ENCODE assay signal across 24 cellular contexts in the genomic region with DNA sequence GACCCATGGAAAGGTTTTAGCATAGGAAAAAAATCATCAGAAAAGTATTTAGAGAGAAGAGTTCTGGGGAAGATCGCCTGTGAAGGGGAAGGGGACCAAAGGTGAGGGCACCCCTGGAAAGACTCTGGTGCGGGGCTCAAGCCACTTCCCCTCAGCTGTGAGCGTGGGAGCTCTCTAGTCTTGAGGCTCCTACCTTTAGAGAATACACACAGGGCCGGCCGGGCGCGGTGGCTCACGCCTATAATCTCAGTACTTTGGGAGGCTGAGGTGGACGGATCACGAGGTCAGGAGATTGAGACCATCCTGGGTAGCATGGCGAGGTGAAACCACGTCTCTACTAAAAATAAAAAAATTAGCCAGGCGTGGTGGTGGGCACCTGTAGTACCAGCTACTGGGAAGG. TPM values are rescaled to one million over a fixed set of nuclear protein-coding genes. Genes with fewer than 3 reads are reported as not detected.
DNase-seq lines count a peak whose midpoint lies in the region; ATAC-seq, FAIRE-seq and TF ChIP-seq lines count a peak whose summit lies in the region.
"Had no signal": no experiment of that assay in that cellular context is flagged by ENCODE, and none has a peak within 500 bp of the region (broad histone marks: within the 10 kb centered on the region; RNA-seq: fewer than 3 reads in every experiment).

No MANE protein-coding gene starts in this region.

- H3K27ac ChIP-seq in DOHH2 (ENCODE audit: low read depth, low read length): peak overlapping the region; percentile 20; the same call in 1 of the 2 replicates
- no peak overlapping the region for H3K27ac ChIP-seq in sigmoid colon
- H3K27ac ChIP-seq in kidney (ENCODE audit: low read depth in 2 of 2, low read length in 2 of 2): no peak overlapping the region
- H3K27ac ChIP-seq: C4-2B, heart right ventricle, ovary had no signal

- no peak for FAIRE-seq in kidney (lab: Jason Lieb, UNC)
- FAIRE-seq: H54 had no signal

- H3K36me3 Mint-ChIP-seq in activated CD8-positive, alpha-beta T cell treated with anti-CD3 and anti-CD28 coated beads for 36 hours (ENCODE audit: low read depth): peaks cover 30% of the 10 kb centered on the region
- peaks cover 57% of the 10 kb centered on the region for H3K36me3 Mint-ChIP-seq in activated CD8-positive, alpha-beta T cell treated with anti-CD3 and anti-CD28 coated beads, Interleukin-2, amount 10 ng/mL, durations not matched to agents 7 days and 5 days (ENCODE audit: low read depth)
- peaks cover 15% of the 10 kb centered on the region for H3K36me3 Mint-ChIP-seq in activated naive CD8-positive, alpha-beta T cell treated with anti-CD3 and anti-CD28 coated beads for 36 hours
- H3K36me3 Mint-ChIP-seq: natural killer cell had no signal

- no peaks in the 10 kb centered on the region for H3K9me3 Mint-ChIP-seq in activated CD8-positive, alpha-beta T cell treated with anti-CD3 and anti-CD28 coated beads for 36 hours
- no peaks in the 10 kb centered on the region for H3K9me3 Mint-ChIP-seq in activated CD8-positive, alpha-beta T cell treated with anti-CD3 and anti-CD28 coated beads, Interleukin-2, amount 10 ng/mL, durations not matched to agents 7 days and 5 days (ENCODE audit: insufficient read depth)
- H3K9me3 Mint-ChIP-seq in activated naive CD8-positive, alpha-beta T cell treated with anti-CD3 and anti-CD28 coated beads for 36 hours: no peaks in the 10 kb centered on the region
- H3K9me3 Mint-ChIP-seq: natural killer cell, type B pancreatic cell had no signal

- no peak for TF ChIP-seq POLR2A in sigmoid colon (IDR thresholded peaks at IDR 0.05)

- no peaks in the 10 kb centered on the region for H3K9me3 ChIP-seq in DOHH2 (ENCODE audit: control insufficient read depth, insufficient read depth, low read length)
- no peaks in the 10 kb centered on the region for H3K9me3 ChIP-seq in sigmoid colon
- no peaks in the 10 kb centered on the region for H3K9me3 ChIP-seq in kidney (ENCODE audit: control insufficient read depth in 1 of 2, low read length in 2 of 2)
- H3K9me3 ChIP-seq: heart right ventricle, ovary had no signal

- H3F3A ChIP-seq in DOHH2 (ENCODE audit: control insufficient read depth, insufficient read depth): peaks cover 12% of the 10 kb centered on the region

- H3K4me2 ChIP-seq in DOHH2 (ENCODE audit: low read length): peak overlapping the region; percentile 37

- intact Hi-C loops in activated CD8-positive, alpha-beta T cell treated with anti-CD3 and anti-CD28 coated beads for 36 hours (cut with micrococcal nuclease): no loop called here
- intact Hi-C loops in sigmoid colon (cut with DNase I): no loop called here
- intact Hi-C loops in kidney (cut with DNase I): no loop called here

- no peaks in the 10 kb centered on the region for H3K27me3 Mint-ChIP-seq in activated CD8-positive, alpha-beta T cell treated with anti-CD3 and anti-CD28 coated beads for 36 hours
- no peaks in the 10 kb centered on the region for H3K27me3 Mint-ChIP-seq in activated CD8-positive, alpha-beta T cell treated with anti-CD3 and anti-CD28 coated beads, Interleukin-2, amount 10 ng/mL, durations not matched to agents 7 days and 5 days (ENCODE audit: low read depth)
- H3K27me3 Mint-ChIP-seq in activated naive CD8-positive, alpha-beta T cell treated with anti-CD3 and anti-CD28 coated beads for 36 hours: no peaks in the 10 kb centered on the region
- H3K27me3 Mint-ChIP-seq: type B pancreatic cell had no signal

- TF ChIP-seq EP300 in sigmoid colon (IDR thresholded peaks at IDR 0.05): no peak

- no peak overlapping the region for H3K4me3 Mint-ChIP-seq in activated CD8-positive, alpha-beta T cell treated with anti-CD3 and anti-CD28 coated beads for 36 hours
- H3K4me3 Mint-ChIP-seq in activated CD8-positive, alpha-beta T cell treated with anti-CD3 and anti-CD28 coated beads, Interleukin-2, amount 10 ng/mL, durations not matched to agents 7 days and 5 days: no peak overlapping the region
- no peak overlapping the region for H3K4me3 Mint-ChIP-seq in activated naive CD8-positive, alpha-beta T cell treated with anti-CD3 and anti-CD28 coated beads for 36 hours
- H3K4me3 Mint-ChIP-seq: natural killer cell, type B pancreatic cell had no signal

- POLR2A ChIA-PET in activated CD8-positive, alpha-beta T cell treated with anti-CD3 and anti-CD28 coated beads for 36 hours (lab: Charles Lee): interaction anchor here (1.0 to 23.2 kb wide), 2 partner anchors 19 to 40 kb away, joined by 3 to 746 read pairs; a partner anchor contains a TSS
- POLR2A ChIA-PET in activated CD8-positive, alpha-beta T cell treated with anti-CD3 and anti-CD28 coated beads, Interleukin-2, amount 10 ng/mL, durations not matched to agents 7 days and 5 days (lab: Charles Lee): interaction anchor here (0.8 to 8.9 kb wide), 3 partner anchors 12 to 42 kb away, joined by 3 to 157 read pairs (median 4); a partner anchor contains a TSS

- no peak for TF ChIP-seq CTCF in activated CD8-positive, alpha-beta T cell treated with anti-CD3 and anti-CD28 coated beads for 36 hours (IDR thresholded peaks at IDR 0.05)
- TF ChIP-seq CTCF in DOHH2 (IDR thresholded peaks at IDR 0.05; ENCODE audit: low read depth, low read length, poor library complexity, severe bottlenecking) (no peak), sigmoid colon (IDR thresholded peaks at IDR 0.05) (no peak), kidney (IDR thresholded peaks at IDR 0.05; ENCODE audit: borderline replicate concordance, extremely low read depth, insufficient read depth) (no peak)

- H3K9ac ChIP-seq in kidney (ENCODE audit: low read length in 2 of 2): no peak overlapping the region

- no peaks in the 10 kb centered on the region for H3K9me2 ChIP-seq in DOHH2 (replicated peaks; ENCODE audit: control insufficient read depth, low read length)

- H3K4me1 ChIP-seq in DOHH2 (ENCODE audit: control insufficient read depth, low read length): peaks cover 30% of the 10 kb centered on the region
- H3K4me1 ChIP-seq in sigmoid colon: peaks cover 0 to 7% (median 1%) of the 10 kb centered on the region in 4 donors
- no peaks in the 10 kb centered on the region for H3K4me1 ChIP-seq in kidney (ENCODE audit: control insufficient read depth in 1 of 2, insufficient read depth in 1 of 2, low read depth in 1 of 2, low read length in 2 of 2)

- H3K4me1 Mint-ChIP-seq in activated CD8-positive, alpha-beta T cell treated with anti-CD3 and anti-CD28 coated beads for 36 hours (ENCODE audit: low read depth): peaks cover 26% of the 10 kb centered on the region
- H3K4me1 Mint-ChIP-seq in activated CD8-positive, alpha-beta T cell treated with anti-CD3 and anti-CD28 coated beads, Interleukin-2, amount 10 ng/mL, durations not matched to agents 7 days and 5 days (ENCODE audit: low read depth): peaks cover 35% of the 10 kb centered on the region
- H3K4me1 Mint-ChIP-seq in activated naive CD8-positive, alpha-beta T cell treated with anti-CD3 and anti-CD28 coated beads for 36 hours: peaks cover 30% of the 10 kb centered on the region

- no peak for ATAC-seq in activated CD8-positive, alpha-beta T cell treated with anti-CD3 and anti-CD28 coated beads for 36 hours
- ATAC-seq in activated CD8-positive, alpha-beta T cell treated with anti-CD3 and anti-CD28 coated beads, Interleukin-2, amount 10 ng/mL, durations not matched to agents 7 days and 5 days: no peak
- ATAC-seq: heart right ventricle, left lobe of liver, natural killer cell had no signal

- peak overlapping the region; percentile 85 for H3K27ac Mint-ChIP-seq in activated CD8-positive, alpha-beta T cell treated with anti-CD3 and anti-CD28 coated beads for 36 hours
- no peak overlapping the region for H3K27ac Mint-ChIP-seq in activated CD8-positive, alpha-beta T cell treated with anti-CD3 and anti-CD28 coated beads, Interleukin-2, amount 10 ng/mL, durations not matched to agents 7 days and 5 days
- H3K27ac Mint-ChIP-seq in activated naive CD8-positive, alpha-beta T cell treated with anti-CD3 and anti-CD28 coated beads for 36 hours: peak overlapping the region; percentile 36
- H3K27ac Mint-ChIP-seq: type B pancreatic cell had no signal

- no peaks in the 10 kb centered on the region for H4K20me1 ChIP-seq in DOHH2 (ENCODE audit: control insufficient read depth, insufficient read depth, low read depth, low read length)

- H3K27me3 ChIP-seq in DOHH2 (ENCODE audit: control insufficient read depth, low read length) (no peaks in the 10 kb centered on the region), sigmoid colon (no peaks in the 10 kb centered on the region)
- H3K27me3 ChIP-seq: heart right ventricle, ovary had no signal

- 89 to 94% methylated on average over 13 of the region's 13 CpGs for WGBS in sigmoid colon, 2 donors

- DNase-seq in activated CD8-positive, alpha-beta T cell treated with anti-CD3 and anti-CD28 coated beads for 36 hours: no peak
- DNase-seq in activated CD8-positive, alpha-beta T cell treated with anti-CD3 and anti-CD28 coated beads, Interleukin-2, amount 10 ng/mL, durations not matched to agents 7 days and 5 days: no peak
- DNase-seq in activated naive CD8-positive, alpha-beta T cell treated with anti-CD3 and anti-CD28 coated beads for 36 hours: no peak
- DNase-seq in sigmoid colon (peak; percentile 58), kidney (no peak), NCI-H2227 (lab: John Stamatoyannopoulos, UW; ENCODE audit: unreplicated experiment) (no peak), AG20443 (ENCODE audit: low spot score) (no peak)
- DNase-seq: activated CD4-positive, alpha-beta T cell treated with anti-CD3 and anti-CD28 coated beads for 1 hour; DMS153; erythroblast; foreskin fibroblast; GDM1; heart right ventricle; natural killer cell; NCI-H1417 treated with DMSO at 0.1 percent for 48 hours; NCI-H2107; NCI-H524; ovary; stimulated activated CD4-positive, alpha-beta T cell treated with anti-CD3 and anti-CD28 coated beads, Interleukin-12 subunit alpha, Interleukin-12 subunit beta, amount 100 ng/mL, for 4 hours had no signal

- H3K4me3 ChIP-seq in DOHH2 (ENCODE audit: low read length): no peak overlapping the region
- H3K4me3 ChIP-seq in sigmoid colon: no peak overlapping the region
- no peak overlapping the region for H3K4me3 ChIP-seq in kidney (ENCODE audit: low read length in 2 of 2)
- H3K4me3 ChIP-seq: heart right ventricle, ovary had no signal

- H3K79me2 ChIP-seq in DOHH2 (ENCODE audit: control insufficient read depth, low read length): peaks cover 35% of the 10 kb centered on the region

- H3K36me3 ChIP-seq in DOHH2 (ENCODE audit: control insufficient read depth, low read length) (peaks cover 60% of the 10 kb centered on the region), sigmoid colon (peaks cover 14 to 62% (median 18%) of the 10 kb centered on the region in 4 donors), kidney (ENCODE audit: control insufficient read depth in 1 of 2, insufficient read depth in 2 of 2, low read length in 2 of 2) (peaks cover 17 to 30% of the 10 kb centered on the region in 2 donors)
- H3K36me3 ChIP-seq: ovary had no signal

- CTCF ChIA-PET in activated CD8-positive, alpha-beta T cell treated with anti-CD3 and anti-CD28 coated beads for 36 hours (lab: Charles Lee): interaction anchor here (1.4 kb wide), 1 partner anchor 23 kb away, joined by 5 read pairs; no protein-coding TSS in a partner anchor
- CTCF ChIA-PET in activated CD8-positive, alpha-beta T cell treated with anti-CD3 and anti-CD28 coated beads, Interleukin-2, amount 10 ng/mL, durations not matched to agents 7 days and 5 days (lab: Charles Lee): no interaction called here

RNA-seq across cellular contexts. Expression of a gene that starts 6.9 kb away (rescaled TPM):
- total RNA-seq in activated CD8-positive, alpha-beta T cell treated with anti-CD3 and anti-CD28 coated beads for 36 hours: 10 to 100 TPM; 30.6 to 31.5 TPM
- 10 to 100 TPM; 40.0 to 44.7 TPM for total RNA-seq in activated CD8-positive, alpha-beta T cell treated with anti-CD3 and anti-CD28 coated beads, Interleukin-2, amount 10 ng/mL, durations not matched to agents 7 days and 5 days
- total RNA-seq in activated naive CD8-positive, alpha-beta T cell treated with anti-CD3 and anti-CD28 coated beads for 36 hours: 10 to 100 TPM; 34.2 to 37.6 TPM
- 10 to 100 TPM in 2 of 4 donors, 1 to 10 TPM in 2; 8.2 to 15.3 (median 11.8) TPM for total RNA-seq in sigmoid colon
- 10 to 100 TPM; 13.2 to 25.3 (median 19.0) TPM for polyA plus RNA-seq in sigmoid colon
- 34.9 TPM for total RNA-seq in kidney
- 21.8 TPM for polyA plus RNA-seq in kidney (ENCODE audit: insufficient read depth, low read depth, low replicate concordance)

RNA-seq across cellular contexts. Expression of a gene that starts 13.7 kb away (rescaled TPM):
- total RNA-seq in activated CD8-positive, alpha-beta T cell treated with anti-CD3 and anti-CD28 coated beads for 36 hours: 1,000 to 10,000 TPM; 2,759 to 2,801 TPM
- 1,000 to 10,000 TPM; 1,796 to 1,942 TPM for total RNA-seq in activated CD8-positive, alpha-beta T cell treated with anti-CD3 and anti-CD28 coated beads, Interleukin-2, amount 10 ng/mL, durations not matched to agents 7 days and 5 days
- 1,000 to 10,000 TPM; 2,517 to 2,594 TPM for total RNA-seq in activated naive CD8-positive, alpha-beta T cell treated with anti-CD3 and anti-CD28 coated beads for 36 hours
- total RNA-seq in sigmoid colon (1,000 to 10,000 TPM; 2,029 to 2,209 (median 2,163) TPM), kidney (1,240 TPM)
- polyA plus RNA-seq in sigmoid colon (1,000 to 10,000 TPM; 1,821 to 2,943 (median 2,181) TPM), kidney (ENCODE audit: insufficient read depth, low read depth, low replicate concordance) (1,699 TPM)

RNA-seq across cellular contexts. Expression of a gene that starts 25.0 kb away (rescaled TPM):
- 1 to 10 TPM; 1.1 to 3.0 TPM for total RNA-seq in activated CD8-positive, alpha-beta T cell treated with anti-CD3 and anti-CD28 coated beads for 36 hours
- total RNA-seq in activated CD8-positive, alpha-beta T cell treated with anti-CD3 and anti-CD28 coated beads, Interleukin-2, amount 10 ng/mL, durations not matched to agents 7 days and 5 days: 1 to 10 TPM; 1.1 to 1.5 TPM
- total RNA-seq in activated naive CD8-positive, alpha-beta T cell treated with anti-CD3 and anti-CD28 coated beads for 36 hours: under 1 TPM; 0.62 to 0.68 TPM
- total RNA-seq in sigmoid colon: 1 to 10 TPM in 3 of 4 donors, under 1 TPM in 1; 0.55 to 2.1 (median 1.1) TPM
- 1 to 10 TPM in 2 of 3 donors, under 1 TPM in 1; 0.60 to 5.3 (median 3.2) TPM for polyA plus RNA-seq in sigmoid colon
- 6.3 TPM for total RNA-seq in kidney
- polyA plus RNA-seq in kidney (ENCODE audit: insufficient read depth, low read depth, low replicate concordance): 5.7 TPM

RNA-seq across cellular contexts. Expression of a gene that starts 30.9 kb away (rescaled TPM):
- total RNA-seq in activated CD8-positive, alpha-beta T cell treated with anti-CD3 and anti-CD28 coated beads for 36 hours: 10 to 100 TPM; 13.2 to 13.8 TPM
- total RNA-seq in activated CD8-positive, alpha-beta T cell treated with anti-CD3 and anti-CD28 coated beads, Interleukin-2, amount 10 ng/mL, durations not matched to agents 7 days and 5 days: 10 to 100 TPM; 22.4 to 23.2 TPM
- 10 to 100 TPM in 1 of 2 experiments, 1 to 10 TPM in 1; 9.6 to 11.2 TPM for total RNA-seq in activated naive CD8-positive, alpha-beta T cell treated with anti-CD3 and anti-CD28 coated beads for 36 hours
- total RNA-seq in sigmoid colon (10 to 100 TPM in 3 of 4 donors, 1 to 10 TPM in 1; 7.1 to 26.9 (median 16.0) TPM), kidney (18.4 TPM)
- polyA plus RNA-seq in sigmoid colon (1 to 10 TPM; 4.2 to 9.6 (median 5.8) TPM), kidney (ENCODE audit: insufficient read depth, low read depth, low replicate concordance) (9.7 TPM)
